7 cellular contexts compared by ENCODE assay signal in genomic region chr15:40872791-40873526, GRCh38. TPM values are rescaled to one million over a fixed set of nuclear protein-coding genes. Genes with fewer than 3 reads are reported as not detected.
DNase-seq lines count a peak whose midpoint lies in the region; ATAC-seq and TF ChIP-seq lines count a peak whose summit lies in the region.
"Had no signal": no experiment of that assay in that cellular context is flagged by ENCODE, and none has a peak within 500 bp of the region (broad histone marks: within the 10 kb centered on the region; RNA-seq: fewer than 3 reads in every experiment).

No MANE protein-coding gene starts in this region.

- H3K4me3 Mint-ChIP-seq in type B pancreatic cell, result peak overlapping the region; percentile 90

- TF ChIP-seq CTCF in left ventricle myocardium inferior (IDR thresholded peaks at IDR 0.05; ENCODE audit: borderline replicate concordance) (no peak), esophagus muscularis mucosa (IDR thresholded peaks at IDR 0.05) (no peak), type B pancreatic cell (conservative IDR thresholded peaks at IDR 0.05) (no peak)

- H3K36me3 Mint-ChIP-seq in type B pancreatic cell, result no peaks in the 10 kb centered on the region

- H3K4me3 ChIP-seq in left ventricle myocardium inferior, result peak overlapping the region; percentile 71
- peak overlapping the region in 3 of 4 donors; percentile 59 to 69 (median 61) for H3K4me3 ChIP-seq in esophagus muscularis mucosa

- intact Hi-C loops in left ventricle myocardium inferior (cut with micrococcal nuclease), result no loop called here
- intact Hi-C loops in left ventricle myocardium superior (cut with micrococcal nuclease), result no loop called here
- intact Hi-C loops in esophagus muscularis mucosa (cut with DNase I), result no loop called here

- TF ChIP-seq POLR2A in esophagus muscularis mucosa (IDR thresholded peaks at IDR 0.05; ENCODE audit: low read depth), result no peak

- H3K36me3 ChIP-seq in left ventricle myocardium inferior (no peaks in the 10 kb centered on the region), esophagus muscularis mucosa (no peaks in the 10 kb centered on the region)

- H3K27me3 Mint-ChIP-seq in type B pancreatic cell, result peaks cover 14% of the 10 kb centered on the region

- no peak for TF ChIP-seq EP300 in esophagus muscularis mucosa (IDR thresholded peaks at IDR 0.05)

- H3K27me3 ChIP-seq in left ventricle myocardium inferior (ENCODE audit: low read depth) (peaks cover 37% of the 10 kb centered on the region), esophagus muscularis mucosa (peaks cover 0 to 43% (median 9%) of the 10 kb centered on the region in 4 donors)

- H3K9me3 ChIP-seq in left ventricle myocardium inferior (replicated peaks), result no peaks in the 10 kb centered on the region
- H3K9me3 ChIP-seq in esophagus muscularis mucosa, result no peaks in the 10 kb centered on the region

- H3K4me1 Mint-ChIP-seq in type B pancreatic cell (ENCODE audit: unreplicated experiment), result peaks cover 15% of the 10 kb centered on the region

- peak overlapping the region; percentile 96 for H3K27ac Mint-ChIP-seq in type B pancreatic cell

- H3K27ac ChIP-seq in left ventricle myocardium inferior (replicated peaks) (no peak overlapping the region), esophagus muscularis mucosa (replicated peaks in 1 of 4) (no peak overlapping the region)

- DNase-seq in left ventricle myocardium inferior (no peak), left ventricle myocardium superior (no peak), esophagus muscularis mucosa (ENCODE audit: extremely low spot score) (no peak), type B pancreatic cell (ENCODE audit: extremely low spot score, unreplicated experiment) (no peak), NK-92 (lab: John Stamatoyannopoulos, UW; ENCODE audit: unreplicated experiment) (no peak)
- DNase-seq: NCI-H1417 treated with DMSO at 0.1 percent for 48 hours had no signal

- peaks cover 14% of the 10 kb centered on the region for H3K4me1 ChIP-seq in left ventricle myocardium inferior
- peaks cover 12 to 14% (median 14%) of the 10 kb centered on the region in 4 donors for H3K4me1 ChIP-seq in esophagus muscularis mucosa

- 76% methylated on average over 21 of the region's 27 CpGs for WGBS in esophagus muscularis mucosa

- no peaks in the 10 kb centered on the region for H3K9me3 Mint-ChIP-seq in type B pancreatic cell

- ATAC-seq in left ventricle myocardium superior (no peak), HG03039 (IDR thresholded peaks at IDR 0.05; ENCODE audit: unreplicated experiment) (no peak)

RNA-seq across cellular contexts. Expression of gene RHOV, which starts 1.1 kb away (rescaled TPM):
- total RNA-seq in left ventricle myocardium inferior, result not detected
- not detected for total RNA-seq in left ventricle myocardium superior
- not detected for total RNA-seq in esophagus muscularis mucosa
- 19.3 and 43.3 TPM in 2 replicates for total RNA-seq in type B pancreatic cell (ENCODE audit: low replicate concordance)

RNA-seq across cellular contexts. Expression of gene VPS18, which starts 21.3 kb away (rescaled TPM):
- total RNA-seq in left ventricle myocardium inferior (21.3 TPM), left ventricle myocardium superior (22.7 TPM), esophagus muscularis mucosa (10 to 100 TPM; 28.7 to 36.6 (median 32.2) TPM), type B pancreatic cell (ENCODE audit: low replicate concordance) (25.6 and 37.2 TPM in 2 replicates)

RNA-seq across cellular contexts. Expression of gene SPINT1, which starts 29.1 kb away (rescaled TPM):
- total RNA-seq in left ventricle myocardium inferior (0.55 TPM), left ventricle myocardium superior (1.0 TPM), esophagus muscularis mucosa (1 to 10 TPM in 3 of 4 donors, under 1 TPM in 1; 0.99 to 2.8 (median 1.8) TPM), type B pancreatic cell (ENCODE audit: low replicate concordance) (156 and 401 TPM in 2 replicates)

RNA-seq across cellular contexts. Expression of gene PPP1R14D, which starts 44.5 kb away (rescaled TPM):
- total RNA-seq in left ventricle myocardium inferior, result not detected
- not detected for total RNA-seq in left ventricle myocardium superior
- total RNA-seq in esophagus muscularis mucosa, result not detected
- 0.70 and 1.0 TPM in 2 replicates for total RNA-seq in type B pancreatic cell (ENCODE audit: low replicate concordance)

RNA-seq across cellular contexts. Expression of gene DLL4, which starts 56.2 kb away (rescaled TPM):
- 11.1 TPM for total RNA-seq in left ventricle myocardium inferior
- total RNA-seq in left ventricle myocardium superior, result 11.6 TPM
- total RNA-seq in esophagus muscularis mucosa, result 10 to 100 TPM in 1 of 4 donors, 1 to 10 TPM in 3; 1.7 to 12.6 (median 7.5) TPM
- total RNA-seq in type B pancreatic cell (ENCODE audit: low replicate concordance), result 2.9 and 5.9 TPM in 2 replicates

Comparison
In these comparisons a context has a peak if more than half of its experiments do, and no peak if none do; other contexts are left out.
1. RNA of gene RHOV, which starts 1.1 kb away (total RNA-seq): 19.3 to 43.3 TPM in type B pancreatic cell; not detected in left ventricle myocardium inferior (single experiment), not detected in left ventricle myocardium superior (single experiment) and not detected in esophagus muscularis mucosa; every median in the first group is over 10 times any median in the second.
2. RNA of gene SPINT1, which starts 29.1 kb away (total RNA-seq): 156 to 401 TPM in type B pancreatic cell; 0.99 to 2.8 TPM in esophagus muscularis mucosa, 1.0 TPM in left ventricle myocardium superior (single experiment) and 0.55 TPM in left ventricle myocardium inferior (single experiment); every median in the first group is over 10 times any median in the second.